ENCODE assay signal across 9 cellular contexts in the genomic region with DNA sequence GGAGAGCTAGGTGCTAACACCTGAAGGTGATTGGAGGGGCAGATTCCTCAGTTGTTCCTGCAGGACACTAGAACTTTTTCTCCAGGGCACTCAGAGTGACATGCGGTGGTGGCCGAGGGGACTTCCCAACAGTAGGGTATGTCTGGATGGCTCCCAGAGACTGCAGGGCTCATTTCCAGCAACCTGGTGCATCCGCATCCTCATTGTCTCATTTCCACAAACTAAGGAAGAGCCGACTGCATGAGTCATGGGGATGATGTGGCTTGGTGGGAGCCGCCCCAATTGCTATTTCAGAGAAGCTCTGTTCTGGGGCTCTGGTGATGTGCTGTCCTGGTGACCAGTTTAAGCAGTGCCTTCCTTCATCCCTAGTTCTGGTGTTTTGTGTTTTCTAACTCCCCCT. TPM values are rescaled to one million over a fixed set of nuclear protein-coding genes. Genes with fewer than 3 reads are reported as not detected.
A peak's percentile ranks its signal among the peaks of the same experiment; 100 is the strongest.
DNase-seq lines count a peak whose midpoint lies in the region; ATAC-seq and TF ChIP-seq lines count a peak whose summit lies in the region.
"Had no signal": no experiment of that assay in that cellular context is flagged by ENCODE, and none has a peak within 500 bp of the region (broad histone marks: within the 10 kb centered on the region; RNA-seq: fewer than 3 reads in every experiment).

No MANE protein-coding gene starts in this region.

- peak; percentile 43 for DNase-seq in HS-27A (ENCODE audit: low read depth)
- DNase-seq in astrocyte of the hippocampus (ENCODE audit: low read depth, low spot score), result peak; percentile 56
- peak; percentile 91 for DNase-seq in islet precursor cell
- no peak for DNase-seq in suprapubic skin (ENCODE audit: low spot score in 2 of 2)
- DNase-seq in BE2C, result no peak
- DNase-seq in stimulated activated CD4-positive, alpha-beta T cell treated with anti-CD3 and anti-CD28 coated beads, Interleukin-4, amount 100 ng/mL, for 1 hour, result no peak
- no peak for DNase-seq in activated CD4-positive, alpha-beta T cell treated with anti-CD3 and anti-CD28 coated beads, Interleukin-2, amount 50 U/mL, for 1 hour
- DNase-seq: NCI-H446 had no signal

- H3K9me3 ChIP-seq in suprapubic skin (no peaks in the 10 kb centered on the region), BE2C (no peaks in the 10 kb centered on the region)

- H3K36me3 ChIP-seq in suprapubic skin (no peaks in the 10 kb centered on the region), BE2C (no peaks in the 10 kb centered on the region)

- 44% methylated on average over 4 of the region's 5 CpGs for WGBS in suprapubic skin

- H3K4me1 ChIP-seq in suprapubic skin (peaks cover 33% of the 10 kb centered on the region), BE2C (no peaks in the 10 kb centered on the region)

- TF ChIP-seq CTCF in suprapubic skin (IDR thresholded peaks at IDR 0.05) (no peak), BE2C (IDR thresholded peaks at IDR 0.05; ENCODE audit: low read depth, low read length) (no peak)

- peak overlapping the region; percentile 41 for H3K27ac ChIP-seq in suprapubic skin

- no peaks in the 10 kb centered on the region for H3K27me3 ChIP-seq in suprapubic skin
- peaks cover 22% of the 10 kb centered on the region for H3K27me3 ChIP-seq in BE2C

- TF ChIP-seq POLR2A in suprapubic skin (IDR thresholded peaks at IDR 0.05), result no peak

- ATAC-seq in GM21367 (IDR thresholded peaks at IDR 0.05; ENCODE audit: unreplicated experiment), result no peak

- no peak for TF ChIP-seq EP300 in suprapubic skin (IDR thresholded peaks at IDR 0.05)

- H3K4me3 ChIP-seq in suprapubic skin (no peak overlapping the region), BE2C (ENCODE audit: low read depth, low read length) (no peak overlapping the region)

RNA-seq across cellular contexts. Expression of a gene that starts 2.8 kb away (rescaled TPM):
- total RNA-seq in suprapubic skin, result 10 to 100 TPM in 2 of 4 donors, 1 to 10 TPM in 2; 2.5 to 18.7 (median 9.6) TPM
- not detected for polyA plus RNA-seq in BE2C (2012; ENCODE audit: insufficient read depth, insufficient read length, low read depth)

RNA-seq across cellular contexts. Expression of a gene that starts 18.6 kb away (rescaled TPM):
- not detected for total RNA-seq in suprapubic skin
- polyA plus RNA-seq in BE2C (2012; ENCODE audit: insufficient read depth, insufficient read length, low read depth), result not detected

RNA-seq across cellular contexts. Expression of a gene that starts 35.2 kb away (rescaled TPM):
- total RNA-seq in suprapubic skin, result 1 to 10 TPM; 1.9 to 6.8 (median 3.6) TPM
- polyA plus RNA-seq in BE2C (2012; ENCODE audit: insufficient read depth, insufficient read length, low read depth), result 6.2 TPM

RNA-seq across cellular contexts. Expression of a gene that starts 35.4 kb away (rescaled TPM):
- 1 to 10 TPM in 1 of 4 donors, under 1 TPM in 2, not detected in 1; 0.72 to 1.4 (median 0.89) TPM for total RNA-seq in suprapubic skin
- not detected for polyA plus RNA-seq in BE2C (2012; ENCODE audit: insufficient read depth, insufficient read length, low read depth)

RNA-seq across cellular contexts. Expression of a gene that starts 53.5 kb away (rescaled TPM):
- total RNA-seq in suprapubic skin, result 10 to 100 TPM in 1 of 4 donors, 1 to 10 TPM in 3; 2.0 to 11.5 (median 3.8) TPM
- polyA plus RNA-seq in BE2C (2012; ENCODE audit: insufficient read depth, insufficient read length, low read depth), result 1.1 TPM

Comparison
In these comparisons a context has a peak if more than half of its experiments do, and no peak if none do; other contexts are left out.
1. DNase-seq: peak in HS-27A (single experiment), astrocyte of the hippocampus (single experiment) and islet precursor cell (single experiment); none in suprapubic skin (0 of 2), BE2C (single experiment), stimulated activated CD4-positive, alpha-beta T cell treated with anti-CD3 and anti-CD28 coated beads, Interleukin-4, amount 100 ng/mL, for 1 hour (single experiment) and activated CD4-positive, alpha-beta T cell treated with anti-CD3 and anti-CD28 coated beads, Interleukin-2, amount 50 U/mL, for 1 hour (single experiment).